ENCODE assay signal across 13 cellular contexts in the genomic region with DNA sequence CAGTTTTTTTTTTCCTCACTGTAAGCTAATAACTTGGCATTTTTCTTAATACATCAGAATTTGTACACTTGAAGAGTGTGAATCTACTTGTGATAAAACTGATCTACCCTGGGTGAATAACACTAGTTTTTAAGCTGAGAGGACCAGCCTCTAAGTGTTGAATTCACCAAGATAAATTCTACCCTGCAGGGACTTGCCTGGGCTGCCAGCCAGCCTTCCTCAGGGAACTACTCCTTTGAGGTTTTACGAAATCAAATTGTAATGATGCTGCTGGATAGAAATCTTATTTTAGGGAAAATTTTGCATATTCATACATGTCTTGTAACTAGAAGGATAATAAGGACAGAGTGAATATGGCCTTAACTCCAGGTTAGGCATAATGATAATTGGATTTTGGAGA. TPM values are rescaled to one million over a fixed set of nuclear protein-coding genes. Genes with fewer than 3 reads are reported as not detected.
DNase-seq lines count a peak whose midpoint lies in the region; ATAC-seq and TF ChIP-seq lines count a peak whose summit lies in the region.
"Had no signal": no experiment of that assay in that cellular context is flagged by ENCODE, and none has a peak within 500 bp of the region (broad histone marks: within the 10 kb centered on the region; RNA-seq: fewer than 3 reads in every experiment).

No MANE protein-coding gene starts in this region.

- no peak overlapping the region for H2AFZ ChIP-seq in HCT116 (ENCODE audit: low read depth, low read length, poor library complexity, severe bottlenecking)

- H3K9me3 ChIP-seq in BLaER1 (no peaks in the 10 kb centered on the region), HCT116 (ENCODE audit: control insufficient read depth in 1 of 2, insufficient read depth in 1 of 2, low read depth in 1 of 2, low read length in 2 of 2) (no peaks in the 10 kb centered on the region), adipocyte (ENCODE audit: control insufficient read depth, low read length) (no peaks in the 10 kb centered on the region), WERI-Rb-1 (ENCODE audit: severe bottlenecking) (no peaks in the 10 kb centered on the region)

- ATAC-seq in HCT116: no peak
- ATAC-seq in memory B cell (ENCODE audit: low read depth): no peak

- CTCF ChIA-PET in HCT116 (lab: Charles Lee) (interaction anchor here (1.4 to 1.9 kb wide), 2 partner anchors 9 to 282 kb away, joined by 4 to 7 read pairs; no protein-coding TSS in a partner anchor), RWPE1 (lab: Yijun Ruan, JAX) (interaction anchor here (1.0 to 1.1 kb wide), 2 partner anchors 8 to 12 kb away, joined by 4 to 6 read pairs; no protein-coding TSS in a partner anchor)

- peak overlapping the region; percentile 34 for H3K4me3 Mint-ChIP-seq in memory B cell

- TF ChIP-seq RAD21 in HCT116 (IDR thresholded peaks at IDR 0.05; ENCODE audit: low read depth): no peak

- peaks cover 44% of the 10 kb centered on the region for H3K79me2 ChIP-seq in HCT116 (ENCODE audit: insufficient read depth, low read length)

- peaks cover 16% of the 10 kb centered on the region for H3K4me1 Mint-ChIP-seq in memory B cell

- peaks cover 25% of the 10 kb centered on the region for H3K36me3 ChIP-seq in BLaER1
- peaks cover 18 to 19% of the 10 kb centered on the region in 2 experiments for H3K36me3 ChIP-seq in HCT116 (ENCODE audit: control insufficient read depth in 1 of 2, insufficient read depth in 2 of 2, low read length in 2 of 2)
- peaks cover 23% of the 10 kb centered on the region for H3K36me3 ChIP-seq in adipocyte (ENCODE audit: control insufficient read depth, insufficient read depth, low read length, severe bottlenecking)
- peaks cover 30% of the 10 kb centered on the region for H3K36me3 ChIP-seq in WERI-Rb-1

- no peak overlapping the region for H3K4me3 ChIP-seq in BLaER1
- H3K4me3 ChIP-seq in HCT116 (replicated peaks in 1 of 2; ENCODE audit: low read depth in 1 of 2, low read length in 2 of 2): no peak overlapping the region
- peak overlapping the region; percentile 100 for H3K4me3 ChIP-seq in adipocyte (ENCODE audit: low read length)
- no peak overlapping the region for H3K4me3 ChIP-seq in WERI-Rb-1 (ENCODE audit: low read depth, low read length)

- H3K27me3 Mint-ChIP-seq in memory B cell: no peaks in the 10 kb centered on the region

- intact Hi-C loops in HCT116 (cut with micrococcal nuclease): loop anchor here (5.0 kb wide), 1 partner anchor 98 kb away; no protein-coding TSS in a partner anchor

- H3K9me3 Mint-ChIP-seq in memory B cell: no peaks in the 10 kb centered on the region

- POLR2A ChIA-PET in HCT116 (lab: Charles Lee): no interaction called here
- POLR2A ChIA-PET in RWPE1 (lab: Yijun Ruan, JAX; ENCODE audit: low non-redundant PET): no interaction called here

- TF ChIP-seq POLR2A in HCT116 (IDR thresholded peaks at IDR 0.05; ENCODE audit: borderline replicate concordance, extremely low read depth, insufficient read depth, insufficient read length): no peak

- H3K27ac Mint-ChIP-seq in memory B cell: no peak overlapping the region

- H3K4me1 ChIP-seq in BLaER1 (peaks cover 29% of the 10 kb centered on the region), HCT116 (ENCODE audit: control insufficient read depth in 1 of 2, insufficient read depth in 2 of 2, low read length in 2 of 2) (peaks cover 6 to 16% of the 10 kb centered on the region in 2 experiments; a peak in 3 of 4 replicates), adipocyte (ENCODE audit: control insufficient read depth, insufficient read depth, low read length) (peaks cover 34% of the 10 kb centered on the region)

- H3K9me2 ChIP-seq in HCT116 (ENCODE audit: insufficient read depth): no peaks in the 10 kb centered on the region

- no peak overlapping the region for H3K27ac ChIP-seq in BLaER1
- H3K27ac ChIP-seq in HCT116 (ENCODE audit: low read depth, low read length): no peak overlapping the region
- H3K27ac ChIP-seq in WERI-Rb-1: no peak overlapping the region
- H3K27ac ChIP-seq in RWPE1: no peak overlapping the region

- RAD21 ChIA-PET in HCT116 (lab: Charles Lee; ENCODE audit: low non-redundant PET in 1 of 2, low total read pairs in 2 of 2, uncharacterized antibody in 2 of 2, unreplicated experiment in 2 of 2): interaction anchor here in 1 of 2 experiments (0.5 kb wide), 1 partner anchor 500 kb away, joined by 3 read pairs; a partner anchor contains a TSS

- TF ChIP-seq CTCF in HCT116 (IDR thresholded peaks at IDR 0.05 in 2 of 3, conservative IDR thresholded peaks at IDR 0.05 in 1 of 3; ENCODE audit: borderline replicate concordance in 1 of 3, insufficient read depth in 1 of 3, low read depth in 2 of 3, low read length in 2 of 3) (no peak), WERI-Rb-1 (IDR thresholded peaks at IDR 0.05; ENCODE audit: low read depth, low read length) (no peak), RWPE1 (conservative IDR thresholded peaks at IDR 0.05; ENCODE audit: low read depth) (no peak)

- H3K9ac ChIP-seq in BLaER1 (no peak overlapping the region), HCT116 (ENCODE audit: low read length) (no peak overlapping the region), adipocyte (ENCODE audit: low read length) (peak overlapping the region; percentile 99)

- H3K4me2 ChIP-seq in BLaER1 (peak overlapping the region; percentile 82), HCT116 (ENCODE audit: low read length) (peak overlapping the region; percentile 79; the same call in 1 of the 2 replicates)

- peaks cover 29% of the 10 kb centered on the region; the same call in 1 of the 2 replicates for H4K20me1 ChIP-seq in BLaER1
- H4K20me1 ChIP-seq in HCT116 (ENCODE audit: insufficient read depth): no peaks in the 10 kb centered on the region

- H3K27me3 ChIP-seq in BLaER1 (no peaks in the 10 kb centered on the region), HCT116 (ENCODE audit: insufficient read depth, low read length) (no peaks in the 10 kb centered on the region), adipocyte (replicated peaks; ENCODE audit: control insufficient read depth, insufficient read depth, low read length) (no peaks in the 10 kb centered on the region), WERI-Rb-1 (ENCODE audit: insufficient read depth, low read depth, severe bottlenecking) (no peaks in the 10 kb centered on the region)

- BruUV-seq in HCT116 (replicated peaks; lab: Mats Ljungman, UMichigan): no TSS peak

- DNase-seq in HCT116 (ENCODE audit: low read depth, low spot score) (no peak), adipocyte (ENCODE audit: low read depth) (peak; percentile 56), memory B cell (ENCODE audit: low spot score in 2 of 2) (no peak), WERI-Rb-1 (no peak), RWPE1 (ENCODE audit: low spot score) (no peak), NCI-H774 (lab: John Stamatoyannopoulos, UW) (no peak), DMS 273 (lab: John Stamatoyannopoulos, UW; ENCODE audit: unreplicated experiment) (no peak)
- DNase-seq: activated CD8-positive, alpha-beta memory T cell treated with anti-CD3 and anti-CD28 coated beads, Interleukin-2, amount 50 U/mL, for 4 hours; GF-D8; NCI-H2171 had no signal

- peaks cover 8% of the 10 kb centered on the region for H3K36me3 Mint-ChIP-seq in memory B cell

TF ChIP-seq in HCT116, 20 proteins besides CTCF, POLR2A, EP300 and RAD21 (continues in another document):
- TF ChIP-seq YY1 (IDR thresholded peaks at IDR 0.05; ENCODE audit: extremely low read depth, insufficient replicate concordance, low read depth, low read length) (no peak), CBX3 (IDR thresholded peaks at IDR 0.05; ENCODE audit: low read depth) (no peak), FOSL1 (IDR thresholded peaks at IDR 0.05; ENCODE audit: low read depth) (no peak), ZFX (IDR thresholded peaks at IDR 0.05) (no peak), SP1 (IDR thresholded peaks at IDR 0.05; ENCODE audit: low read depth) (no peak)
- TF ChIP-seq, protein P1, sequence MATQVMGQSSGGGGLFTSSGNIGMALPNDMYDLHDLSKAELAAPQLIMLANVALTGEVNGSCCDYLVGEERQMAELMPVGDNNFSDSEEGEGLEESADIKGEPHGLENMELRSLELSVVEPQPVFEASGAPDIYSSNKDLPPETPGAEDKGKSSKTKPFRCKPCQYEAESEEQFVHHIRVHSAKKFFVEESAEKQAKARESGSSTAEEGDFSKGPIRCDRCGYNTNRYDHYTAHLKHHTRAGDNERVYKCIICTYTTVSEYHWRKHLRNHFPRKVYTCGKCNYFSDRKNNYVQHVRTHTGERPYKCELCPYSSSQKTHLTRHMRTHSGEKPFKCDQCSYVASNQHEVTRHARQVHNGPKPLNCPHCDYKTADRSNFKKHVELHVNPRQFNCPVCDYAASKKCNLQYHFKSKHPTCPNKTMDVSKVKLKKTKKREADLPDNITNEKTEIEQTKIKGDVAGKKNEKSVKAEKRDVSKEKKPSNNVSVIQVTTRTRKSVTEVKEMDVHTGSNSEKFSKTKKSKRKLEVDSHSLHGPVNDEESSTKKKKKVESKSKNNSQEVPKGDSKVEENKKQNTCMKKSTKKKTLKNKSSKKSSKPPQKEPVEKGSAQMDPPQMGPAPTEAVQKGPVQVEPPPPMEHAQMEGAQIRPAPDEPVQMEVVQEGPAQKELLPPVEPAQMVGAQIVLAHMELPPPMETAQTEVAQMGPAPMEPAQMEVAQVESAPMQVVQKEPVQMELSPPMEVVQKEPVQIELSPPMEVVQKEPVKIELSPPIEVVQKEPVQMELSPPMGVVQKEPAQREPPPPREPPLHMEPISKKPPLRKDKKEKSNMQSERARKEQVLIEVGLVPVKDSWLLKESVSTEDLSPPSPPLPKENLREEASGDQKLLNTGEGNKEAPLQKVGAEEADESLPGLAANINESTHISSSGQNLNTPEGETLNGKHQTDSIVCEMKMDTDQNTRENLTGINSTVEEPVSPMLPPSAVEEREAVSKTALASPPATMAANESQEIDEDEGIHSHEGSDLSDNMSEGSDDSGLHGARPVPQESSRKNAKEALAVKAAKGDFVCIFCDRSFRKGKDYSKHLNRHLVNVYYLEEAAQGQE (IDR thresholded peaks at IDR 0.05; ENCODE audit: low read depth): no peak

RNA-seq across cellular contexts. Expression of a gene that starts 1.9 kb away (rescaled TPM):
- total RNA-seq in HCT116 (2021; ENCODE audit: unreplicated experiment): 41.3 TPM
- 25.4 and 25.8 TPM in 2 replicates for polyA plus RNA-seq in HCT116 (2012)

RNA-seq across cellular contexts. Expression of a gene that starts 10.1 kb away (rescaled TPM):
- total RNA-seq in HCT116 (2021; ENCODE audit: unreplicated experiment): 46.5 TPM
- polyA plus RNA-seq in HCT116 (2012): 32.8 and 42.6 TPM in 2 replicates

RNA-seq across cellular contexts. Expression of a gene that starts 58.1 kb away (rescaled TPM):
- not detected for total RNA-seq in HCT116 (2021; ENCODE audit: unreplicated experiment)
- 0.07 and 0.11 TPM in 2 replicates for polyA plus RNA-seq in HCT116 (2012)
- total RNA-seq: mesenteric fat pad, renal cortical epithelial cell had no signal
